ENCODE assay signal across 21 cellular contexts in the genomic region with DNA sequence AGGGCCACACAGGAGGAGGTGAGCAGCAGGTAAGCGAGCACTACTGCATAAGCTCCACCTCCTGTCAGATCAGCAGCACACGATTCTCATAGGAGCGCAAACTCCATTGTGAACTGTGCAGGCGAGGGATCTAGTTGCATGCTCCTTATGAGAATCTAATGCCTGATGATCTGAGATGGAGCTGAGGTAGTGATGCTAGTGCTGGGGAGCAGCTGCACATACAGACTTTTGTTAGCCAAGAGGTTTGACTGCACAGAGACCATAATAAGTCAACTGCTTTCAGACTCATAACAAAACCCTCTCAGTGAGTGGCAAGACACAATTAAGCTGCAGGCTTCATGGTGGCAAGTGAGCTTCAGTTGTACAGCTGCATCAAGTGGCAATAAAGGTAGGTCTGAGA.
DNase-seq lines count a peak whose midpoint lies in the region; ATAC-seq, FAIRE-seq and TF ChIP-seq lines count a peak whose summit lies in the region.
"Had no signal": no experiment of that assay in that cellular context is flagged by ENCODE, and none has a peak within 500 bp of the region (broad histone marks: within the 10 kb centered on the region; RNA-seq: fewer than 3 reads in every experiment).

No MANE protein-coding gene starts in this region.

- peaks cover 6% of the 10 kb centered on the region for H3K27me3 Mint-ChIP-seq in dendritic cell treated with granulocyte-macrophage colony-stimulating factor and Interleukin-4, amounts not matched to agents 40 ng/mL and 50 ng/mL, for 4 days

- H3K9me3 ChIP-seq in HEK293 (ENCODE audit: control insufficient read depth, insufficient read depth, low read depth, low read length) (no peaks in the 10 kb centered on the region), spleen (no peaks in the 10 kb centered on the region)
- H3K9me3 ChIP-seq: BE2C, HAP-1 had no signal

- 93 to 97% (median 94%) methylated on average over 4 of the region's 4 CpGs for WGBS in spleen, 5 donors

- H3K4me3 ChIP-seq in HEK293 (ENCODE audit: low read depth, low read length) (no peak overlapping the region), spleen (no peak overlapping the region)
- H3K4me3 ChIP-seq: GM12878, GM23248, HAP-1, K562 had no signal

- CTCF ChIA-PET in HEK293 (lab: Yijun Ruan, JAX): interaction anchor here (0.6 kb wide), 1 partner anchor 294 kb away, joined by 3 read pairs; the partner anchor contains the start of gene ETS2

- TF ChIP-seq POLR2A in spleen (IDR thresholded peaks at IDR 0.05): no peak

- DNase-seq in HTR-8/SVneo (ENCODE audit: insufficient read length, low spot score): no peak
- no peak for DNase-seq in spleen
- DNase-seq: ACHN; BE2C; C1 segment of cervical spinal cord; CD4-positive, CD25-positive, alpha-beta regulatory T cell; CD8-positive, alpha-beta memory T cell; COR-L47; DMS 273 treated with DMSO at 0.1 percent for 48 hours; DMS53; DND-41; EL; GM23248 had no signal

- H3K4me3 Mint-ChIP-seq in dendritic cell treated with granulocyte-macrophage colony-stimulating factor and Interleukin-4, amounts not matched to agents 40 ng/mL and 50 ng/mL, for 4 days: no peak overlapping the region
- H3K4me3 Mint-ChIP-seq: CD4-positive, CD25-positive, alpha-beta regulatory T cell; CD8-positive, alpha-beta memory T cell had no signal

- intact Hi-C loops in dendritic cell treated with granulocyte-macrophage colony-stimulating factor and Interleukin-4, amounts not matched to agents 40 ng/mL and 50 ng/mL, for 4 days (cut with micrococcal nuclease): no loop called here
- intact Hi-C loops in spleen (cut with DNase I; ENCODE audit: low total_unique reads): loop anchor here (10.0 kb wide), 1 partner anchor 105 kb away; no protein-coding TSS in a partner anchor

- H3K36me3 ChIP-seq in HEK293 (ENCODE audit: control insufficient read depth in 2 of 2, insufficient read depth in 1 of 2, low read length in 2 of 2): no peaks in the 10 kb centered on the region
- no peaks in the 10 kb centered on the region for H3K36me3 ChIP-seq in spleen
- H3K36me3 ChIP-seq: BE2C, HAP-1 had no signal

- no peaks in the 10 kb centered on the region for H3K9me3 Mint-ChIP-seq in dendritic cell treated with granulocyte-macrophage colony-stimulating factor and Interleukin-4, amounts not matched to agents 40 ng/mL and 50 ng/mL, for 4 days
- H3K9me3 Mint-ChIP-seq: CD4-positive, CD25-positive, alpha-beta regulatory T cell; CD8-positive, alpha-beta memory T cell had no signal

- no peaks in the 10 kb centered on the region for H3K36me3 Mint-ChIP-seq in dendritic cell treated with granulocyte-macrophage colony-stimulating factor and Interleukin-4, amounts not matched to agents 40 ng/mL and 50 ng/mL, for 4 days (ENCODE audit: low read depth)
- H3K36me3 Mint-ChIP-seq: CD4-positive, CD25-positive, alpha-beta regulatory T cell; CD8-positive, alpha-beta memory T cell had no signal

- peaks cover 75% of the 10 kb centered on the region for H3K4me1 Mint-ChIP-seq in dendritic cell treated with granulocyte-macrophage colony-stimulating factor and Interleukin-4, amounts not matched to agents 40 ng/mL and 50 ng/mL, for 4 days (ENCODE audit: low read depth)
- H3K4me1 Mint-ChIP-seq: CD4-positive, CD25-positive, alpha-beta regulatory T cell; CD8-positive, alpha-beta memory T cell had no signal

- H3K4me1 ChIP-seq in HEK293 (ENCODE audit: control insufficient read depth, insufficient read depth, low read length) (no peaks in the 10 kb centered on the region), spleen (peaks cover 7 to 79% (median 40%) of the 10 kb centered on the region in 6 donors)
- H3K4me1 ChIP-seq: BE2C, HAP-1 had no signal

- peak; percentile 9 for FAIRE-seq in HTR-8/SVneo (lab: Jason Lieb, UNC)
- FAIRE-seq: A204.1, GM12878, K562 had no signal

- H3K27me3 ChIP-seq in spleen (replicated peaks in 1 of 7): no peaks in the 10 kb centered on the region
- H3K27me3 ChIP-seq: BE2C had no signal

- POLR2A ChIA-PET in HEK293 (lab: Yijun Ruan, JAX): interaction anchor here (1.1 kb wide), 1 partner anchor 15 kb away, joined by 3 read pairs; no protein-coding TSS in a partner anchor

- no peak for TF ChIP-seq CTCF in HEK293 (tag by site-specific recombination; IDR thresholded peaks at IDR 0.05)
- TF ChIP-seq CTCF in spleen (IDR thresholded peaks at IDR 0.05 in 8 of 11, conservative IDR thresholded peaks at IDR 0.05 in 3 of 11): no peak

- peak overlapping the region; percentile 67 for H3K27ac Mint-ChIP-seq in dendritic cell treated with granulocyte-macrophage colony-stimulating factor and Interleukin-4, amounts not matched to agents 40 ng/mL and 50 ng/mL, for 4 days
- H3K27ac Mint-ChIP-seq: CD4-positive, CD25-positive, alpha-beta regulatory T cell; CD8-positive, alpha-beta memory T cell had no signal

- no peak for ATAC-seq in GM19023 (IDR thresholded peaks at IDR 0.05; ENCODE audit: unreplicated experiment)
- ATAC-seq in HG03342 (IDR thresholded peaks at IDR 0.05; ENCODE audit: unreplicated experiment): no peak
- ATAC-seq: GM12878, K562 had no signal

- H3K27ac ChIP-seq in HEK293 (ENCODE audit: extremely low read depth, low read depth, low read length) (no peak overlapping the region), spleen (peak overlapping the region; percentile 10 to 97 (median 90))
- H3K27ac ChIP-seq: GM23248 had no signal

TF ChIP-seq in HEK293, 187 proteins besides CTCF, POLR2A, EP300 and RAD21 (continues in another document):
- TF ChIP-seq ZNF707 (tag by site-specific recombination; IDR thresholded peaks at IDR 0.05): no peak
- TF ChIP-seq ZSCAN30 (tag by site-specific recombination; IDR thresholded peaks at IDR 0.05): no peak
- no peak for TF ChIP-seq ZNF791 (tag by site-specific recombination; IDR thresholded peaks at IDR 0.05)
- TF ChIP-seq ZNF513 (tag by site-specific recombination; IDR thresholded peaks at IDR 0.05): no peak
- TF ChIP-seq TRIM28 (IDR thresholded peaks at IDR 0.05; ENCODE audit: borderline replicate concordance, low read length): peak; percentile 64; the same call in 1 of the 2 replicates
- no peak for TF ChIP-seq ZFP69B (tag by site-specific recombination; IDR thresholded peaks at IDR 0.05)
- no peak for TF ChIP-seq MEIS1 (CRISPR knock-in tag; IDR thresholded peaks at IDR 0.05; ENCODE audit: borderline replicate concordance)
- no peak for TF ChIP-seq ZNF311 (tag by site-specific recombination; IDR thresholded peaks at IDR 0.05; ENCODE audit: borderline replicate concordance)
- TF ChIP-seq ZNF19 (tag by site-specific recombination; IDR thresholded peaks at IDR 0.05; ENCODE audit: low read depth): no peak
- TF ChIP-seq ZNF624 (tag by site-specific recombination; IDR thresholded peaks at IDR 0.05): no peak
- TF ChIP-seq ZNF776 (tag by site-specific recombination; IDR thresholded peaks at IDR 0.05; ENCODE audit: borderline replicate concordance): no peak
- no peak for TF ChIP-seq ZNF350 (tag by site-specific recombination; IDR thresholded peaks at IDR 0.05)
- no peak for TF ChIP-seq ZNF571 (tag by site-specific recombination; IDR thresholded peaks at IDR 0.05)
- TF ChIP-seq HOXA7 (CRISPR knock-in tag; IDR thresholded peaks at IDR 0.05; ENCODE audit: borderline replicate concordance): no peak
